In the genomic region with DNA sequence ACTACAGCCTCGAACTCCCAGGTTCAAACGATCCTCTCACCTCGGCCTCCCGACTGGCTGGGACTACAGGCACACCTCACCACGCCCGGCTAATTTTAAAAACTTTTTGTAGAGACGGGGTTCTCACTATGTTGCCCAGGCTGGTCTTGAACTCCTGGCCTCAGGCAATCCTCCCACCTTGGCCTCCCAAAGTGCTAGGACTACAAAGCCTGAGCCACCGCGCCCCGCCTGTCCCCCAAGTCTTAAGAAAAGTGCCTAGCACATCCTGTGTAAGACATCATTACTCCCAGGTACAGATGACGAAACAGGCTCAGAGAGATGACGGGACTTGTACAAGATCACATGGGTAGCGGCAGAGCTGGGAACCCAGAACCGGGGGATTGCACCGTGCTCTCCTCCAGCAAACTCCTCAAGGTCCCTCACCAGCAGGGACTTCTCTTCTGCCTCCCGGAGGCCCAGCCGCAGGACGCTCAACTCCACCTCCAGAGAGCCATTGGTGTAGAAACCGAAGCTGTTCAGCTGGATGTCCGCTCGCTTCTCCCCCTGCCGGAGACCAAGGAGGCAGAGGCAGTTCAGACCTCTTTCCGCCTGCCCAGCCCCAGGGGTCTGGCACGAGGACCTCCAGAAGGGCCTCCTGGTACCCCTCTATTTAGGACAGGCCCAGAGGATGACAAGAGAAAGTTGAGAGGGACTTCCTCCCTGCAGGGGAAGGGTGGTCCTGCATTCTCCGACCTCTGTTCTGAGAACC, we compare ENCODE assay signal across 8 cellular contexts. TPM values are rescaled to one million over a fixed set of nuclear protein-coding genes. Genes with fewer than 3 reads are reported as not detected.
DNase-seq lines count a peak whose midpoint lies in the region; ATAC-seq and TF ChIP-seq lines count a peak whose summit lies in the region.

No MANE protein-coding gene starts in this region.

- WGBS in H9 (ENCODE audit: extremely low coverage, insufficient read length, low lambda C conversion rate) = no CpG with 5 or more reads among the region's 25 CpGs
- 42% methylated on average over 14 of the region's 25 CpGs for WGBS in esophagus muscularis mucosa

- H3K9ac ChIP-seq in H9 (ENCODE audit: extremely low read depth, insufficient read length, low read length) = peak overlapping the region; percentile 47

- DNase-seq in BJ (ENCODE audit: low read depth) (peak; percentile 31), H9 (peak; percentile 89), esophagus muscularis mucosa (ENCODE audit: extremely low spot score) (peak; percentile 94)
- peak; percentile 81 to 86 for DNase-seq in activated T-cell treated with anti-CD3 and anti-CD28 coated beads, Interleukin-2, amount 50 U/mL, for 48 hours
- peak; percentile 39 to 64 (median 56) for DNase-seq in stimulated activated naive CD4-positive, alpha-beta T cell (lab: John Stamatoyannopoulos, UW)

- peak overlapping the region; percentile 45; the same call in 1 of the 2 replicates for H3K14ac ChIP-seq in H9 (ENCODE audit: insufficient read depth, low read length)

- TF ChIP-seq CTCF in BJ (IDR thresholded peaks at IDR 0.05; ENCODE audit: insufficient read depth, low read depth, low read length) (peak; percentile 81), H9 (conservative IDR thresholded peaks at IDR 0.05) (peak; percentile 61; the same call in 2 of the 3 replicates), esophagus muscularis mucosa (IDR thresholded peaks at IDR 0.05) (peak; percentile 32 to 68 (median 61))

- intact Hi-C loops in esophagus muscularis mucosa (cut with DNase I) = loop anchor here (5.0 to 10.0 kb wide), 3 partner anchors 102 to 219 kb away; no protein-coding TSS in a partner anchor

- no peak overlapping the region for H2BK20ac ChIP-seq in H9 (ENCODE audit: low read depth, low read length, poor library complexity, severe bottlenecking)

- H3K9me3 Mint-ChIP-seq in H9 = no peaks in the 10 kb centered on the region

- H4K91ac ChIP-seq in H9 (ENCODE audit: insufficient read length, low read depth, low read length) = no peak overlapping the region

- H3K4me3 Mint-ChIP-seq in H9 = peak overlapping the region; percentile 88 to 97

- H3K4me1 ChIP-seq in H9 (ENCODE audit: insufficient read depth, low read length) (peaks cover 7% of the 10 kb centered on the region; the same call in 1 of the 2 replicates), esophagus muscularis mucosa (peaks cover 29 to 57% (median 39%) of the 10 kb centered on the region in 4 donors), muscle layer of duodenum (ENCODE audit: control insufficient read depth in 1 of 2, insufficient read depth in 2 of 2, low read length in 2 of 2) (peaks cover 15 to 36% of the 10 kb centered on the region in 2 donors)

- no peak overlapping the region for H2BK5ac ChIP-seq in H9 (ENCODE audit: insufficient read length, low read length)

- H4K8ac ChIP-seq in H9 (replicated peaks; ENCODE audit: insufficient read length, low read depth, low read length) = no peak overlapping the region

- no peak overlapping the region for H4K5ac ChIP-seq in H9 (ENCODE audit: insufficient read length, low read depth, low read length)

- no peak overlapping the region; the same call in 1 of the 2 replicates for H2BK15ac ChIP-seq in H9 (ENCODE audit: low read depth, low read length)

- peak overlapping the region; percentile 84 for H3K4me3 ChIP-seq in BJ (ENCODE audit: low read depth, low read length)
- H3K4me3 ChIP-seq in esophagus muscularis mucosa = peak overlapping the region; percentile 74 to 93 (median 84)
- peak overlapping the region; percentile 89 to 91 for H3K4me3 ChIP-seq in muscle layer of duodenum (ENCODE audit: low read depth in 1 of 2, low read length in 2 of 2)

- no peak overlapping the region for H2BK12ac ChIP-seq in H9 (ENCODE audit: insufficient read length, low read depth, low read length)

- ATAC-seq in GM21737 (IDR thresholded peaks at IDR 0.05; ENCODE audit: unreplicated experiment) = no peak

- no peaks in the 10 kb centered on the region for H3K27me3 ChIP-seq in BJ (ENCODE audit: control insufficient read depth, insufficient read depth, low read length)
- H3K27me3 ChIP-seq in H9 (ENCODE audit: insufficient read depth, low read length) = no peaks in the 10 kb centered on the region
- no peaks in the 10 kb centered on the region for H3K27me3 ChIP-seq in esophagus muscularis mucosa
- H3K27me3 ChIP-seq in muscle layer of duodenum (ENCODE audit: low read depth, low read length) = no peaks in the 10 kb centered on the region

- H3K23ac ChIP-seq in H9 (ENCODE audit: insufficient read length, low read depth, low read length) = no peak overlapping the region

- no peak for TF ChIP-seq EP300 in esophagus muscularis mucosa (IDR thresholded peaks at IDR 0.05)

- no peaks in the 10 kb centered on the region for H3K79me1 ChIP-seq in H9 (ENCODE audit: insufficient read depth, low read depth, low read length, poor library complexity, severe bottlenecking)

- TF ChIP-seq POLR2A in esophagus muscularis mucosa (IDR thresholded peaks at IDR 0.05; ENCODE audit: low read depth) = no peak

- H3K79me2 ChIP-seq in H9 (ENCODE audit: insufficient read depth, low read length) = no peaks in the 10 kb centered on the region; the same call in 1 of the 2 replicates

- peaks cover 7 to 16% (median 12%) of the 10 kb centered on the region in 3 experiments for H3K36me3 Mint-ChIP-seq in H9 (ENCODE audit: insufficient read depth in 1 of 3, low read depth in 3 of 3)

- H3T11ph ChIP-seq in H9 (ENCODE audit: low read length) = no peak overlapping the region

- H3K36me3 ChIP-seq in BJ (ENCODE audit: control insufficient read depth, insufficient read depth, low read length) (peaks cover 13% of the 10 kb centered on the region), esophagus muscularis mucosa (peaks cover 14 to 32% (median 26%) of the 10 kb centered on the region in 4 donors), muscle layer of duodenum (ENCODE audit: control insufficient read depth in 1 of 2, insufficient read depth in 2 of 2, low read length in 2 of 2) (peaks cover 7 to 27% of the 10 kb centered on the region in 2 donors)

- H3K27ac Mint-ChIP-seq in H9 = peak overlapping the region; percentile 91 to 98 (median 97)

- no peak overlapping the region for H2AK5ac ChIP-seq in H9 (ENCODE audit: insufficient read length, low read length)

- no peaks in the 10 kb centered on the region for H3K9me3 ChIP-seq in H9 (ENCODE audit: control insufficient read depth, low read depth, low read length)
- H3K9me3 ChIP-seq in esophagus muscularis mucosa = no peaks in the 10 kb centered on the region
- no peaks in the 10 kb centered on the region for H3K9me3 ChIP-seq in muscle layer of duodenum (ENCODE audit: control insufficient read depth in 1 of 2, low read length in 2 of 2)

- H3K27ac ChIP-seq in H9 (ENCODE audit: insufficient read length, low read depth, low read length) (peak overlapping the region; percentile 42), esophagus muscularis mucosa (replicated peaks in 1 of 4) (peak overlapping the region; percentile 95 to 99 (median 97)), muscle layer of duodenum (ENCODE audit: low read length) (peak overlapping the region; percentile 89)

- H3K4me2 ChIP-seq in H9 (ENCODE audit: insufficient read depth, insufficient read length, low read length) = peak overlapping the region; percentile 97

- peaks cover 32 to 41% of the 10 kb centered on the region in 2 experiments for H3K4me1 Mint-ChIP-seq in H9

- H3K56ac ChIP-seq in H9 (ENCODE audit: insufficient read length, low read depth, low read length) = no peak overlapping the region

- H4K20me1 ChIP-seq in H9 (ENCODE audit: control insufficient read depth, insufficient read depth, insufficient read length) = peaks cover 2% of the 10 kb centered on the region

- no peak overlapping the region for H2AFZ ChIP-seq in H9 (ENCODE audit: low read length)

- H2BK120ac ChIP-seq in H9 (ENCODE audit: low read depth, low read length, poor library complexity, severe bottlenecking) = no peak overlapping the region

- POLR2A ChIA-PET in BJ (lab: Charles Lee) = interaction anchor here (0.5 kb wide), 1 partner anchor 527 kb away, joined by 6 read pairs; no protein-coding TSS in a partner anchor

- H3K27me3 Mint-ChIP-seq in H9 (ENCODE audit: low read depth) = no peaks in the 10 kb centered on the region

- H3K4ac ChIP-seq in H9 (ENCODE audit: low read depth, low read length) = no peak overlapping the region

- CTCF ChIA-PET in BJ (lab: Yijun Ruan, JAX) = interaction anchor here (0.8 to 6.6 kb wide), 15 partner anchors 8 to 220 kb away, joined by 3 to 51 read pairs (median 4); partner anchors contain the start of gene C3

- peaks cover 25% of the 10 kb centered on the region for H3K23me2 ChIP-seq in H9 (ENCODE audit: insufficient read length, low read depth, low read length, poor library complexity, severe bottlenecking)

- peak overlapping the region; percentile 27 for H3K18ac ChIP-seq in H9 (ENCODE audit: insufficient read length, low read depth, low read length)

TF ChIP-seq in PFSK-1, 5 proteins besides CTCF, POLR2A, EP300 and RAD21 (continues in another document):
- TF ChIP-seq SIN3A (IDR thresholded peaks at IDR 0.05; ENCODE audit: borderline replicate concordance, insufficient read depth, low read length) (peak; percentile 5; the same call in 1 of the 2 replicates), TAF1 (IDR thresholded peaks at IDR 0.05; ENCODE audit: borderline replicate concordance, insufficient read depth, low read length) (0 out of 2 replicates have a peak, but pooled peaks have one; percentile 9)

RNA-seq across cellular contexts. Expression of gene GPR108, which starts 1.0 kb away (rescaled TPM):
- 56.1 and 71.4 TPM in 2 replicates for polyA plus RNA-seq in BJ (2011; rRNA removed)
- polyA minus RNA-seq in BJ (2011; rRNA and poly(A)+ RNA removed) = 35.3 and 67.2 TPM in 2 replicates
- 38.2 and 39.3 TPM in 2 replicates for total RNA-seq in H9 (2021)
- 61.7 TPM for polyA plus RNA-seq in PFSK-1 (2012; ENCODE audit: insufficient read length, low read depth)
- 10 to 100 TPM; 38.2 to 61.7 (median 48.2) TPM for total RNA-seq in esophagus muscularis mucosa

RNA-seq across cellular contexts. Expression of gene TRIP10, which starts 3.1 kb away (rescaled TPM):
- polyA plus RNA-seq in BJ (2011; rRNA removed) = 42.1 and 51.5 TPM in 2 replicates
- polyA minus RNA-seq in BJ (2011; rRNA and poly(A)+ RNA removed) = 21.6 and 27.7 TPM in 2 replicates
- total RNA-seq in H9 (2021) = 54.1 and 56.4 TPM in 2 replicates
- 50.7 TPM for polyA plus RNA-seq in PFSK-1 (2012; ENCODE audit: insufficient read length, low read depth)
- total RNA-seq in esophagus muscularis mucosa = 100 to 1,000 TPM in 3 of 4 donors, 10 to 100 TPM in 1; 85.8 to 148 (median 118) TPM

RNA-seq across cellular contexts. Expression of gene C3, which starts 15.9 kb away (rescaled TPM):
- 10.0 and 14.7 TPM in 2 replicates for polyA plus RNA-seq in BJ (2011; rRNA removed)
- 6.3 TPM in 2 replicates for polyA minus RNA-seq in BJ (2011; rRNA and poly(A)+ RNA removed)
- total RNA-seq in H9 (2021) (4.9 and 5.9 TPM in 2 replicates), esophagus muscularis mucosa (1,000 to 10,000 TPM in 1 of 4 donors, 100 to 1,000 TPM in 3; 393 to 1,020 (median 677) TPM)
- 0.85 TPM for polyA plus RNA-seq in PFSK-1 (2012; ENCODE audit: insufficient read length, low read depth)

RNA-seq across cellular contexts. Expression of gene SH2D3A, which starts 30.9 kb away (rescaled TPM):
- 0.07 TPM in 1 of 2 replicates, not detected in the other for polyA plus RNA-seq in BJ (2011; rRNA removed)
- polyA minus RNA-seq in BJ (2011; rRNA and poly(A)+ RNA removed) = not detected in 2 replicates
- total RNA-seq in H9 (2021) (17.9 and 22.0 TPM in 2 replicates), esophagus muscularis mucosa (under 1 TPM in 2 of 4 donors, not detected in 2; 0.33 to 0.34 TPM)
- 0.28 TPM for polyA plus RNA-seq in PFSK-1 (2012; ENCODE audit: insufficient read length, low read depth)

RNA-seq across cellular contexts. Expression of gene VAV1, which starts 36.2 kb away (rescaled TPM):
- polyA plus RNA-seq in BJ (2011; rRNA removed) = not detected in 2 replicates
- polyA minus RNA-seq in BJ (2011; rRNA and poly(A)+ RNA removed) = not detected in 2 replicates
- total RNA-seq in H9 (2021) = 0.61 and 0.90 TPM in 2 replicates
- polyA plus RNA-seq in PFSK-1 (2012; ENCODE audit: insufficient read length, low read depth) = not detected
- total RNA-seq in esophagus muscularis mucosa = 1 to 10 TPM; 2.9 to 8.0 (median 4.1) TPM

Comparison
In these comparisons a context has a peak if more than half of its experiments do, and no peak if none do; other contexts are left out.
1. DNase-seq: peak in every context shown above with its lines; median percentile 94 in esophagus muscularis mucosa; 89 in H9; 84 in activated T-cell treated with anti-CD3 and anti-CD28 coated beads, Interleukin-2, amount 50 U/mL, for 48 hours; 56 in stimulated activated naive CD4-positive, alpha-beta T cell; 31 in BJ.
2. H3K27ac ChIP-seq: peak in every context shown above with its lines; median percentile 97 in esophagus muscularis mucosa; 89 in muscle layer of duodenum; 42 in H9.
3. RNA of gene C3, which starts 15.9 kb away (total RNA-seq): 393 to 1,020 TPM in esophagus muscularis mucosa; 4.9 to 5.9 TPM in H9; every median in the first group is over 10 times any median in the second.
4. Peak in every context shown above with its lines, with median percentiles within 50 percentile points of each other: H3K4me3 ChIP-seq and CTCF ChIP-seq.